ENCODE assay signal across 1 cellular context in genomic region chr7:4037877-4038276, GRCh38.
TF ChIP-seq lines count a peak whose summit lies in the region.

No MANE protein-coding gene starts in this region.

TF ChIP-seq in H1, 55 proteins besides CTCF, POLR2A, EP300 and RAD21:
- no peak for TF ChIP-seq CREB1 (IDR thresholded peaks at IDR 0.05)
TF ChIP-seq in H1: peak in this region for 0.
